ENCODE assay signal across 1 cellular context in genomic region chr9:27462434-27462833, GRCh38.
TF ChIP-seq lines count a peak whose summit lies in the region.

No MANE protein-coding gene starts in this region.

TF ChIP-seq in K562, 482 proteins besides CTCF, POLR2A, EP300 and RAD21 (continued from another document and continues in another):
- TF ChIP-seq MGA (IDR thresholded peaks at IDR 0.05) (no peak), JUND (IDR thresholded peaks at IDR 0.05; ENCODE audit: borderline replicate concordance, low read depth, low read length) (peak; percentile 60; the same call in 1 of the 2 replicates), JUND (tag; IDR thresholded peaks at IDR 0.05; ENCODE audit: borderline replicate concordance, low read depth, low read length) (peak; percentile 60; the same call in 1 of the 3 replicates), NR2C2 (CRISPR knock-in tag; IDR thresholded peaks at IDR 0.05) (no peak), NR2C2 (tag; IDR thresholded peaks at IDR 0.05) (peak; percentile 70), CREB1 (IDR thresholded peaks at IDR 0.05) (no peak), CREB1 (CRISPR knock-in tag; IDR thresholded peaks at IDR 0.05) (no peak), ARID1B (IDR thresholded peaks at IDR 0.05) (peak; percentile 68), ZNF134 (CRISPR knock-in tag; conservative IDR thresholded peaks at IDR 0.05) (no peak), NCOR1 (IDR thresholded peaks at IDR 0.05) (peak; percentile 51; the same call in 1 of the 2 replicates), TAF15 (IDR thresholded peaks at IDR 0.05; ENCODE audit: low read depth, low read length) (no peak), ZNF212 (CRISPR knock-in tag; IDR thresholded peaks at IDR 0.05) (no peak), SAP30 (IDR thresholded peaks at IDR 0.05; ENCODE audit: borderline replicate concordance, insufficient read depth, low read depth, low read length, poor library complexity, severe bottlenecking) (no peak), ZNF184 (CRISPR knock-in tag; IDR thresholded peaks at IDR 0.05) (no peak), ZNF507 (tag; conservative IDR thresholded peaks at IDR 0.05) (no peak), ZNF586 (CRISPR knock-in tag; conservative IDR thresholded peaks at IDR 0.05) (no peak), LEF1 (IDR thresholded peaks at IDR 0.05) (no peak), PHF20 (IDR thresholded peaks at IDR 0.05; ENCODE audit: partially characterized antibody) (no peak), CTBP1 (IDR thresholded peaks at IDR 0.05; ENCODE audit: borderline replicate concordance) (peak; percentile 25; the same call in 1 of the 2 replicates), TAF9B (IDR thresholded peaks at IDR 0.05; ENCODE audit: partially characterized antibody) (peak; percentile 51), MAZ (CRISPR knock-in tag; conservative IDR thresholded peaks at IDR 0.05 in 1 of 2, IDR thresholded peaks at IDR 0.05 in 1 of 2) (no peak), BCL6 (CRISPR knock-in tag; IDR thresholded peaks at IDR 0.05) (no peak), TEAD4 (IDR thresholded peaks at IDR 0.05; ENCODE audit: low read length) (peak; percentile 29; the same call in 1 of the 2 replicates), TEAD4 (CRISPR knock-in tag; IDR thresholded peaks at IDR 0.05; ENCODE audit: borderline replicate concordance) (no peak), CHAMP1 (IDR thresholded peaks at IDR 0.05) (0 out of 2 replicates have a peak, but pooled peaks have one; percentile 18), CHD1 (IDR thresholded peaks at IDR 0.05; ENCODE audit: low read length) (no peak), GTF2A2 (tag; IDR thresholded peaks at IDR 0.05) (no peak), ZNF316 (IDR thresholded peaks at IDR 0.05) (no peak), ZNF518B (CRISPR knock-in tag; IDR thresholded peaks at IDR 0.05) (no peak), YBX1 (IDR thresholded peaks at IDR 0.05) (no peak), FOXM1 (IDR thresholded peaks at IDR 0.05; ENCODE audit: low read depth) (peak; percentile 92), FOXM1 (CRISPR knock-in tag; IDR thresholded peaks at IDR 0.05; ENCODE audit: low read depth) (no peak), ZNF785 (CRISPR knock-in tag; IDR thresholded peaks at IDR 0.05) (no peak), STAT6 (CRISPR knock-in tag; IDR thresholded peaks at IDR 0.05) (no peak), JUNB (CRISPR knock-in tag; conservative IDR thresholded peaks at IDR 0.05) (no peak), NFIX (CRISPR knock-in tag; IDR thresholded peaks at IDR 0.05; ENCODE audit: low read depth) (no peak), ZNF695 (CRISPR knock-in tag; IDR thresholded peaks at IDR 0.05) (no peak), NR2C1 (IDR thresholded peaks at IDR 0.05) (no peak), NR2C1 (tag; IDR thresholded peaks at IDR 0.05) (peak; percentile 31; the same call in 1 of the 2 replicates), DEAF1 (CRISPR knock-in tag; IDR thresholded peaks at IDR 0.05) (no peak), POLR3A (IDR thresholded peaks at IDR 0.05; ENCODE audit: borderline replicate concordance, extremely low read depth, insufficient read depth, insufficient read length) (no peak), TAL1 (IDR thresholded peaks at IDR 0.05) (peak; percentile 36; the same call in 1 of the 2 replicates), NFIC (IDR thresholded peaks at IDR 0.05) (peak; percentile 20; the same call in 1 of the 2 replicates), ETV1 (tag; conservative IDR thresholded peaks at IDR 0.05; ENCODE audit: low read depth) (no peak), TARDBP (IDR thresholded peaks at IDR 0.05) (no peak), CBX5 (IDR thresholded peaks at IDR 0.05; ENCODE audit: borderline replicate concordance, low read depth) (no peak), FOS (IDR thresholded peaks at IDR 0.05; ENCODE audit: extremely low read depth, insufficient read length) (no peak)
